Comparison of ENCODE assay signal across 13 cellular contexts in genomic region chr2:141021109-141021508, GRCh38.
DNase-seq lines count a peak whose midpoint lies in the region; ATAC-seq and TF ChIP-seq lines count a peak whose summit lies in the region.
"Had no signal": no experiment of that assay in that cellular context is flagged by ENCODE, and none has a peak within 500 bp of the region (broad histone marks: within the 10 kb centered on the region; RNA-seq: fewer than 3 reads in every experiment).

No MANE protein-coding gene starts in this region.

- H3K9me3 ChIP-seq in HCT116 (ENCODE audit: control insufficient read depth in 1 of 2, insufficient read depth in 1 of 2, low read depth in 1 of 2, low read length in 2 of 2): no peaks in the 10 kb centered on the region
- H3K9me3 ChIP-seq in adrenal gland (replicated peaks in 1 of 3): no peaks in the 10 kb centered on the region
- H3K9me3 ChIP-seq in Caco-2: no peaks in the 10 kb centered on the region
- H3K9me3 ChIP-seq: ascending aorta, thoracic aorta had no signal

- RAD21 ChIA-PET in HCT116 (lab: Charles Lee; ENCODE audit: low non-redundant PET in 1 of 2, low total read pairs in 2 of 2, uncharacterized antibody in 2 of 2, unreplicated experiment in 2 of 2): no interaction called here

- H3K4me3 ChIP-seq in HCT116 (replicated peaks in 1 of 2; ENCODE audit: low read depth in 1 of 2, low read length in 2 of 2) (no peak overlapping the region), adrenal gland (no peak overlapping the region), foreskin fibroblast (ENCODE audit: low read depth in 1 of 2, low read length in 2 of 2) (no peak overlapping the region), Caco-2 (ENCODE audit: low read depth, low read length) (no peak overlapping the region)
- H3K4me3 ChIP-seq: ascending aorta, thoracic aorta had no signal

- WGBS in adrenal gland, 4 donors: 23 to 65% (median 40%) methylated on average over 1 of the region's 1 CpG

- peaks cover 3% of the 10 kb centered on the region for H3K27me3 Mint-ChIP-seq in Caco-2 (ENCODE audit: insufficient read depth, unreplicated experiment)

- TF ChIP-seq RAD21 in HCT116 (IDR thresholded peaks at IDR 0.05; ENCODE audit: low read depth): no peak

- POLR2A ChIA-PET in HCT116 (lab: Charles Lee): no interaction called here
- POLR2A ChIA-PET in Caco-2 (lab: Charles Lee): no interaction called here

- no peaks in the 10 kb centered on the region for H3K36me3 Mint-ChIP-seq in Caco-2 (ENCODE audit: insufficient read depth, unreplicated experiment)

- no peaks in the 10 kb centered on the region for H3K9me2 ChIP-seq in HCT116 (ENCODE audit: insufficient read depth)

- H3K27ac Mint-ChIP-seq in Caco-2 (ENCODE audit: unreplicated experiment): no peak overlapping the region
- H3K27ac Mint-ChIP-seq: activated T-cell treated with anti-CD3 and anti-CD28 coated beads, Interleukin-2, amount 50 U/mL, for 72 hours had no signal

- no peaks in the 10 kb centered on the region for H3K9me3 Mint-ChIP-seq in Caco-2 (ENCODE audit: unreplicated experiment)

- TF ChIP-seq POLR2A in HCT116 (IDR thresholded peaks at IDR 0.05; ENCODE audit: borderline replicate concordance, extremely low read depth, insufficient read depth, insufficient read length): no peak
- no peak for TF ChIP-seq POLR2A in adrenal gland (IDR thresholded peaks at IDR 0.05)

- H3K4me1 Mint-ChIP-seq in Caco-2 (ENCODE audit: low read depth, unreplicated experiment): no peaks in the 10 kb centered on the region

- H4K20me1 ChIP-seq in HCT116 (ENCODE audit: insufficient read depth): no peaks in the 10 kb centered on the region

- H2AFZ ChIP-seq in HCT116 (ENCODE audit: low read depth, low read length, poor library complexity, severe bottlenecking): peak overlapping the region; percentile 45

- H3K27me3 ChIP-seq in HCT116 (ENCODE audit: insufficient read depth, low read length): no peaks in the 10 kb centered on the region
- no peaks in the 10 kb centered on the region for H3K27me3 ChIP-seq in adrenal gland
- H3K27me3 ChIP-seq in Caco-2 (replicated peaks; ENCODE audit: control insufficient read depth, insufficient read depth, low read length): no peaks in the 10 kb centered on the region
- H3K27me3 ChIP-seq: ascending aorta had no signal

- no TSS peak for BruUV-seq in HCT116 (replicated peaks; lab: Mats Ljungman, UMichigan)
- BruUV-seq in Caco-2 (replicated peaks; lab: Mats Ljungman, UMichigan): no TSS peak

- H3K4me2 ChIP-seq in HCT116 (ENCODE audit: low read length): 0 out of 2 replicates have a peak overlapping the region, but pooled peaks have one; percentile 2

- no peak for ATAC-seq in HCT116
- ATAC-seq in GM21529 (IDR thresholded peaks at IDR 0.05; ENCODE audit: unreplicated experiment): no peak
- ATAC-seq: activated T-cell treated with anti-CD3 and anti-CD28 coated beads, Interleukin-2, amount 50 U/mL, for 72 hours; esophagus mucosa had no signal

- no peak for TF ChIP-seq CTCF in HCT116 (IDR thresholded peaks at IDR 0.05 in 2 of 3, conservative IDR thresholded peaks at IDR 0.05 in 1 of 3; ENCODE audit: borderline replicate concordance in 1 of 3, insufficient read depth in 1 of 3, low read depth in 2 of 3, low read length in 2 of 3)
- no peak for TF ChIP-seq CTCF in adrenal gland (IDR thresholded peaks at IDR 0.05)
- no peak for TF ChIP-seq CTCF in foreskin fibroblast (IDR thresholded peaks at IDR 0.05; ENCODE audit: low read depth, low read length)
- TF ChIP-seq CTCF in Caco-2 (IDR thresholded peaks at IDR 0.05; ENCODE audit: insufficient read depth in 1 of 2, low read depth in 1 of 2, low read length in 1 of 2, severe bottlenecking in 1 of 2, unreplicated experiment in 1 of 2): no peak

- H3K4me3 Mint-ChIP-seq in Caco-2 (ENCODE audit: unreplicated experiment): no peak overlapping the region
- H3K4me3 Mint-ChIP-seq: activated T-cell treated with anti-CD3 and anti-CD28 coated beads, Interleukin-2, amount 50 U/mL, for 72 hours had no signal

- H3K9ac ChIP-seq in HCT116 (ENCODE audit: low read length): no peak overlapping the region

- CTCF ChIA-PET in HCT116 (lab: Charles Lee): no interaction called here
- CTCF ChIA-PET in Caco-2 (lab: Charles Lee): no interaction called here

- no peaks in the 10 kb centered on the region for H3K36me3 ChIP-seq in HCT116 (ENCODE audit: control insufficient read depth in 1 of 2, insufficient read depth in 2 of 2, low read length in 2 of 2)
- H3K36me3 ChIP-seq in adrenal gland (replicated peaks in 1 of 2): no peaks in the 10 kb centered on the region
- no peaks in the 10 kb centered on the region for H3K36me3 ChIP-seq in Caco-2 (ENCODE audit: control insufficient read depth, insufficient read depth, low read length)
- H3K36me3 ChIP-seq: ascending aorta, thoracic aorta had no signal

- DNase-seq in HCT116 (ENCODE audit: low read depth, low spot score): no peak
- DNase-seq in adrenal gland: no peak
- DNase-seq in foreskin fibroblast: peak; percentile 73 to 82
- no peak for DNase-seq in NCI-H1930 (lab: John Stamatoyannopoulos, UW)
- DNase-seq in Caco-2: no peak
- no peak for DNase-seq in D341Med (ENCODE audit: low spot score)
- DNase-seq: activated T-cell treated with anti-CD3 and anti-CD28 coated beads, Interleukin-2, amount 50 U/mL, for 72 hours; KG1; NCI-H187 treated with DMSO at 0.1 percent for 48 hours had no signal

- H3K4me1 ChIP-seq in HCT116 (ENCODE audit: control insufficient read depth in 1 of 2, insufficient read depth in 2 of 2, low read length in 2 of 2) (peaks cover 0 to 5% of the 10 kb centered on the region in 2 experiments; a peak in 1 of 4 replicates), adrenal gland (replicated peaks in 1 of 2) (peaks cover 0 to 3% of the 10 kb centered on the region in 2 donors), Caco-2 (no peaks in the 10 kb centered on the region)
- H3K4me1 ChIP-seq: ascending aorta had no signal

- no peak overlapping the region for H3K27ac ChIP-seq in HCT116 (ENCODE audit: low read depth, low read length)
- H3K27ac ChIP-seq in adrenal gland: peak overlapping the region in 4 of 5 donors; percentile 40 to 72 (median 51)
- H3K27ac ChIP-seq: ascending aorta, thoracic aorta had no signal

- H3K79me2 ChIP-seq in HCT116 (ENCODE audit: insufficient read depth, low read length): no peaks in the 10 kb centered on the region

- intact Hi-C loops in HCT116 (cut with micrococcal nuclease): no loop called here
- intact Hi-C loops in adrenal gland (cut with DNase I): no loop called here
- intact Hi-C loops in Caco-2 (cut with micrococcal nuclease; ENCODE audit: unreplicated experiment): no loop called here

TF ChIP-seq in HCT116, 20 proteins besides CTCF, POLR2A, EP300 and RAD21:
- no peak for TF ChIP-seq ZNF274 (IDR thresholded peaks at IDR 0.05; ENCODE audit: low read depth, low read length)
- TF ChIP-seq FOSL1 (IDR thresholded peaks at IDR 0.05; ENCODE audit: low read depth): no peak

Comparison
In these comparisons a context has a peak if more than half of its experiments do, and no peak if none do; other contexts are left out.
1. DNase-seq: peak in foreskin fibroblast (2 of 2); none in HCT116 (single experiment), adrenal gland (0 of 7), NCI-H1930 (0 of 2), Caco-2 (0 of 2) and D341Med (single experiment).